In the genomic region with DNA sequence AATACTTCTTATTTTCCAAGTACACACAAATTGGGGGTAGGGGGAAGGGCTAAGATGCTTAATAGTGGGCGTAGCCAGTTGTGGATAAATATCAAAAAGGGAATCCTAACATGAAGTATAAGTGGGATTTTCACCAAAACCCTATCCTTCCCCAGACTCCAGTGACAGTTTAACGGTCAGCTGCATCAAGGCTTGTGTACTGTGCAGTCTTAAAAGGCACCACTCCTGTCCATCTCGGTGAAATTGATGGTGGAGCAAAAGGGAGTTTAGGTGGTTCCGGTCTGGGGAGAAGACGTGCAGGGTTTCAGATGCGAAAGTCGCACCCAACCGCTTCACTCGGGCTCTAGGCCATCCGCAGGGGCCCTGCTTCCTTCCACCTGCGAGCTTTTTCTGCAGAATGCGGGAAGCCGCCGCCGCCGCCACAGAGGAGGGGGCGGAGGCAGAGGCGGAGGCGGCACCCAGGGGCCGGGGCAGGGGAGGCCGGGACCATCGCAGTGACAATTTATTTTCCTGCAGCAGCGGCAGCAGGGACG, we compare ENCODE assay signal across 8 cellular contexts. TPM values are rescaled to one million over a fixed set of nuclear protein-coding genes. Genes with fewer than 3 reads are reported as not detected.
A peak's percentile ranks its signal among the peaks of the same experiment; 100 is the strongest.
DNase-seq lines count a peak whose midpoint lies in the region; ATAC-seq and TF ChIP-seq lines count a peak whose summit lies in the region.

TSS of gene STAMBPL1 (plus strand) at position 492 of the 533 bp plus-strand sequence. CDS start 21,464 bp downstream, outside the sequence.

- peak within 1 kb of the TSS; percentile 94 to 95 (median 94) for H3K4me3 Mint-ChIP-seq in nephron

- peak within 1 kb of the TSS; percentile 13 to 90 (median 87) for H3K9ac ChIP-seq in subcutaneous abdominal adipose tissue (ENCODE audit: low read length in 5 of 5)

- peaks cover 27% of the 10 kb centered on the region for H3K27me3 Mint-ChIP-seq in nephron (ENCODE audit: low read depth)

- H3K27ac ChIP-seq in subcutaneous abdominal adipose tissue (ENCODE audit: low read depth, low read length), result peak within 1 kb of the TSS; percentile 93

- H3K27me3 ChIP-seq in subcutaneous abdominal adipose tissue (ENCODE audit: control insufficient read depth in 5 of 5, insufficient read depth in 4 of 5, low read length in 5 of 5), result no peaks in the 10 kb centered on the region

- H3K4me3 ChIP-seq in epithelial cell of proximal tubule (ENCODE audit: low read depth, low read length) (peak within 1 kb of the TSS; percentile 86), subcutaneous abdominal adipose tissue (ENCODE audit: low read depth in 1 of 5, low read length in 5 of 5) (peak within 1 kb of the TSS; percentile 85 to 96 (median 89))

- peaks cover 24% of the 10 kb centered on the region for H3K4me1 Mint-ChIP-seq in nephron

- H3K27ac Mint-ChIP-seq in nephron, result peak within 1 kb of the TSS; percentile 25 to 88 (median 81)

- TF ChIP-seq CTCF in epithelial cell of proximal tubule (conservative IDR thresholded peaks at IDR 0.05; ENCODE audit: low read depth, low read length), result no peak
- no peak for TF ChIP-seq CTCF in nephron (IDR thresholded peaks at IDR 0.05; ENCODE audit: unreplicated experiment in 3 of 3)

- DNase-seq in NCI-H2029 (lab: John Stamatoyannopoulos, UW) (peak; percentile 38), NCI-H2029 treated with DMSO at 0.1 percent for 48 hours (lab: John Stamatoyannopoulos, UW) (no peak), NCI-H510A treated with DMSO at 0.1 percent for 48 hours (lab: John Stamatoyannopoulos, UW) (peak; percentile 51), epithelial cell of proximal tubule (ENCODE audit: low read depth) (no peak)
- DNase-seq in activated CD8-positive, alpha-beta memory T cell treated with anti-CD3 and anti-CD28 coated beads for 48 hours (ENCODE audit: low read depth in 2 of 3, low spot score in 2 of 3), result peak; percentile 50 to 70 (median 64)

- H3K9me3 ChIP-seq in subcutaneous abdominal adipose tissue (ENCODE audit: control insufficient read depth in 5 of 5, low read length in 5 of 5), result no peaks in the 10 kb centered on the region

- H3K36me3 ChIP-seq in subcutaneous abdominal adipose tissue (ENCODE audit: control insufficient read depth in 5 of 5, insufficient read depth in 5 of 5, low read length in 5 of 5), result no peaks in the 10 kb centered on the region

- H3K9me3 Mint-ChIP-seq in nephron, result no peaks in the 10 kb centered on the region

- no peaks in the 10 kb centered on the region for H3K36me3 Mint-ChIP-seq in nephron (ENCODE audit: low read depth)

- peaks cover 4 to 39% (median 34%) of the 10 kb centered on the region in 5 donors for H3K4me1 ChIP-seq in subcutaneous abdominal adipose tissue (ENCODE audit: control insufficient read depth in 5 of 5, insufficient read depth in 5 of 5, low read length in 5 of 5)

- peak; percentile 56 for ATAC-seq in HG02885 (IDR thresholded peaks at IDR 0.05; ENCODE audit: poor library complexity, unreplicated experiment)

RNA-seq across cellular contexts. Expression of gene STAMBPL1, which starts in this region (rescaled TPM):
- 9.9 and 19.2 TPM in 2 replicates for total RNA-seq in epithelial cell of proximal tubule

Comparison
In these comparisons a context has a peak if more than half of its experiments do, and no peak if none do; other contexts are left out.
1. DNase-seq: peak in NCI-H2029 (single experiment), NCI-H510A treated with DMSO at 0.1 percent for 48 hours (single experiment) and activated CD8-positive, alpha-beta memory T cell treated with anti-CD3 and anti-CD28 coated beads for 48 hours (3 of 3); none in NCI-H2029 treated with DMSO at 0.1 percent for 48 hours (single experiment) and epithelial cell of proximal tubule (single experiment).